Comparison of ENCODE assay signal across 29 cellular contexts in the genomic region with DNA sequence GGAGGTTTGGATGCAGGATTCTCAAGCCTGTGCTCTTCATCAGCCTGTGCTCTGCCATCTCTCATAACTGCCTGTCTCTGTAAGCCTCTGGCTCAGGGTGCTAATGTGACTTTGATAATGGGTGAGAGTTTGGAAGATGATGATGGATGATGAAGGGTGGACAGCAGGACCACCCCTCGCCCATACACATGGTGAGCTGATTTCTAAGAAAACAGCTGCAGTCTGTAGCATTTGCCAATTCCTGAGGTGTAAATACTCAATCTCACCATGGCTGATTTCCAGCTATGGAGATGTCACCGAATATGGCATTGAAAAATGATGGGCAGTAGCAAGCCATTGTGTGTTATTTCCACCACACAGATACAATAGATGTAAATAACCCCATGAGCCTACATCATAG.
"Had no signal": no experiment of that assay in that cellular context is flagged by ENCODE, and none has a peak within 500 bp of the region (broad histone marks: within the 10 kb centered on the region; RNA-seq: fewer than 3 reads in every experiment).

No MANE protein-coding gene starts in this region.

- DNase-seq: colonic mucosa; cortex of kidney; dermis blood vessel endothelial cell; dorsolateral prefrontal cortex; effector CD4-positive, alpha-beta T cell; effector CD8-positive, alpha-beta T cell; effector memory CD4-positive, alpha-beta T cell; effector memory CD8-positive, alpha-beta T cell; endodermal cell; erythroblast; esophagus squamous epithelium; foreskin fibroblast; foreskin keratinocyte; foreskin melanocyte; gastrocnemius medialis; glutamatergic neuron; head of caudate nucleus; heart left ventricle; heart right ventricle had no signal

- H3K4me3 ChIP-seq: colonic mucosa, coronary artery, dorsolateral prefrontal cortex, esophagus muscularis mucosa, esophagus squamous epithelium, gastrocnemius medialis, gastroesophageal sphincter, heart left ventricle, heart right ventricle had no signal

- H3K9me3 ChIP-seq: colonic mucosa, esophagus muscularis mucosa, esophagus squamous epithelium, gastrocnemius medialis, gastroesophageal sphincter, heart left ventricle, heart right ventricle had no signal

- H3K27me3 Mint-ChIP-seq: dendritic cell treated with granulocyte-macrophage colony-stimulating factor and Interleukin-4, amounts not matched to agents 40 ng/mL and 50 ng/mL, for 4 days; effector memory CD8-positive, alpha-beta T cell had no signal

- H3K36me3 ChIP-seq: colonic mucosa, gastrocnemius medialis, gastroesophageal sphincter, heart left ventricle, heart right ventricle had no signal

- H3K27me3 ChIP-seq: colonic mucosa, dorsolateral prefrontal cortex, esophagus muscularis mucosa, esophagus squamous epithelium, foreskin keratinocyte, gastrocnemius medialis, gastroesophageal sphincter, heart left ventricle, heart right ventricle had no signal

- H3K27ac Mint-ChIP-seq: dendritic cell treated with granulocyte-macrophage colony-stimulating factor and Interleukin-4, amounts not matched to agents 40 ng/mL and 50 ng/mL, for 4 days; effector memory CD8-positive, alpha-beta T cell; endodermal cell had no signal

- H3K9me3 Mint-ChIP-seq: dendritic cell treated with granulocyte-macrophage colony-stimulating factor and Interleukin-4, amounts not matched to agents 40 ng/mL and 50 ng/mL, for 4 days; effector memory CD8-positive, alpha-beta T cell; endodermal cell had no signal

- H3K4me3 Mint-ChIP-seq: dendritic cell treated with granulocyte-macrophage colony-stimulating factor and Interleukin-4, amounts not matched to agents 40 ng/mL and 50 ng/mL, for 4 days; effector memory CD8-positive, alpha-beta T cell; endodermal cell had no signal

- ATAC-seq: effector memory CD8-positive, alpha-beta T cell; esophagus mucosa; foreskin keratinocyte; gastrocnemius medialis; gastroesophageal sphincter; heart left ventricle; heart right ventricle had no signal

- H3K27ac ChIP-seq: colonic mucosa, coronary artery, dorsolateral prefrontal cortex, epithelial cell of prostate, esophagus muscularis mucosa, esophagus squamous epithelium, foreskin keratinocyte, gastrocnemius medialis, gastroesophageal sphincter, heart left ventricle, heart right ventricle had no signal

- H3K4me1 ChIP-seq: colonic mucosa, esophagus muscularis mucosa, esophagus squamous epithelium, foreskin keratinocyte, gastroesophageal sphincter, heart left ventricle, heart right ventricle had no signal

- FAIRE-seq: colon, endometrium, endothelial cell of umbilical vein, frontal cortex had no signal
